ENCODE assay signal across 13 cellular contexts in genomic region chr11:61102667-61103491, GRCh38. TPM values are rescaled to one million over a fixed set of nuclear protein-coding genes. Genes with fewer than 3 reads are reported as not detected.
DNase-seq lines count a peak whose midpoint lies in the region; ATAC-seq and TF ChIP-seq lines count a peak whose summit lies in the region.
"Had no signal": no experiment of that assay in that cellular context is flagged by ENCODE, and none has a peak within 500 bp of the region (broad histone marks: within the 10 kb centered on the region; RNA-seq: fewer than 3 reads in every experiment).

No MANE protein-coding gene starts in this region.

- H3K4me1 ChIP-seq in Caco-2 = no peaks in the 10 kb centered on the region

- CTCF ChIA-PET in activated CD4-positive, alpha-beta memory T cell treated with anti-CD3 and anti-CD28 coated beads, Interleukin-2, amount 10 ng/mL, durations not matched to agents 7 days and 5 days (lab: Charles Lee) = interaction anchor here (0.9 to 2.2 kb wide), 6 partner anchors 9 to 133 kb away, joined by 3 to 16 read pairs (median 4); no protein-coding TSS in a partner anchor
- CTCF ChIA-PET in Caco-2 (lab: Charles Lee) = no interaction called here

- no peak overlapping the region for H3K4me3 ChIP-seq in Caco-2 (ENCODE audit: low read depth, low read length)

- no peaks in the 10 kb centered on the region for H3K27me3 Mint-ChIP-seq in activated CD4-positive, alpha-beta memory T cell treated with anti-CD3 and anti-CD28 coated beads, Interleukin-2, amount 10 ng/mL, durations not matched to agents 7 days and 5 days
- H3K27me3 Mint-ChIP-seq in glutamatergic neuron (ENCODE audit: unreplicated experiment) (peaks cover 3% of the 10 kb centered on the region), Caco-2 (ENCODE audit: insufficient read depth, unreplicated experiment) (no peaks in the 10 kb centered on the region)
- H3K27me3 Mint-ChIP-seq in stimulated activated naive B cell treated with anti-CD40 and anti-IgM and Interleukin-4, amounts not matched to agents 10 μg/mL and 1 μg/mL and 100 μg/mL, for 72 hours = no peaks in the 10 kb centered on the region
- H3K27me3 Mint-ChIP-seq: memory B cell had no signal

- peaks cover 43% of the 10 kb centered on the region for H3K4me1 Mint-ChIP-seq in activated CD4-positive, alpha-beta memory T cell treated with anti-CD3 and anti-CD28 coated beads, Interleukin-2, amount 10 ng/mL, durations not matched to agents 7 days and 5 days
- H3K4me1 Mint-ChIP-seq in glutamatergic neuron (ENCODE audit: low read depth, unreplicated experiment) (no peaks in the 10 kb centered on the region), Caco-2 (ENCODE audit: low read depth, unreplicated experiment) (no peaks in the 10 kb centered on the region)
- peaks cover 6 to 13% of the 10 kb centered on the region in 2 donors for H3K4me1 Mint-ChIP-seq in stimulated activated naive B cell treated with anti-CD40 and anti-IgM and Interleukin-4, amounts not matched to agents 10 μg/mL and 1 μg/mL and 100 μg/mL, for 72 hours

- DNase-seq in activated CD4-positive, CD25-positive, alpha-beta regulatory T cell (lab: John Stamatoyannopoulos, UW) = no peak
- peak; percentile 46 for DNase-seq in activated CD4-positive, alpha-beta memory T cell treated with anti-CD3 and anti-CD28 coated beads, Interleukin-2, amount 10 ng/mL, durations not matched to agents 7 days and 5 days
- DNase-seq in glutamatergic neuron = no peak
- no peak for DNase-seq in stimulated activated naive B cell treated with anti-CD40 and anti-IgM and Interleukin-4, amounts not matched to agents 10 μg/mL and 1 μg/mL and 100 μg/mL, for 72 hours
- DNase-seq in NCI-H2081 (lab: John Stamatoyannopoulos, UW) = no peak
- no peak for DNase-seq in Caco-2
- DNase-seq in sciatic nerve (ENCODE audit: low spot score) = no peak
- DNase-seq: Calu3, erythroblast had no signal

- ATAC-seq in activated CD4-positive, CD25-positive, alpha-beta regulatory T cell treated with anti-CD3 and anti-CD28 coated beads, Interleukin-2, amount 50 U/mL, for 24 hours = peak; percentile 44 to 52
- ATAC-seq in stimulated activated naive B cell treated with anti-CD40 and anti-IgM and Interleukin-4, amounts not matched to agents 10 μg/mL and 1 μg/mL and 100 μg/mL, for 72 hours (replicated peaks) = no peak
- no peak for ATAC-seq in sciatic nerve

- no TSS peak for BruUV-seq in Caco-2 (replicated peaks; lab: Mats Ljungman, UMichigan)

- no peak overlapping the region for H3K4me3 Mint-ChIP-seq in activated CD4-positive, alpha-beta memory T cell treated with anti-CD3 and anti-CD28 coated beads, Interleukin-2, amount 10 ng/mL, durations not matched to agents 7 days and 5 days
- H3K4me3 Mint-ChIP-seq in glutamatergic neuron (ENCODE audit: unreplicated experiment) (no peak overlapping the region), Caco-2 (ENCODE audit: unreplicated experiment) (no peak overlapping the region)
- peak overlapping the region; percentile 62 to 76 for H3K4me3 Mint-ChIP-seq in stimulated activated naive B cell treated with anti-CD40 and anti-IgM and Interleukin-4, amounts not matched to agents 10 μg/mL and 1 μg/mL and 100 μg/mL, for 72 hours

- intact Hi-C loops in Caco-2 (cut with micrococcal nuclease; ENCODE audit: unreplicated experiment) (no loop called here), sciatic nerve (cut with DNase I) (no loop called here)

- POLR2A ChIA-PET in activated CD4-positive, alpha-beta memory T cell treated with anti-CD3 and anti-CD28 coated beads, Interleukin-2, amount 10 ng/mL, durations not matched to agents 7 days and 5 days (lab: Charles Lee) = interaction anchor here (0.8 to 2.6 kb wide), 26 partner anchors 9 to 259 kb away, joined by 3 to 52 read pairs (median 6); partner anchors contain the start of genes CD6, CYB561A3 and TMEM138
- POLR2A ChIA-PET in Caco-2 (lab: Charles Lee) = no interaction called here

- H3K27me3 ChIP-seq in Caco-2 (replicated peaks; ENCODE audit: control insufficient read depth, insufficient read depth, low read length) = no peaks in the 10 kb centered on the region

- H3K36me3 ChIP-seq in Caco-2 (ENCODE audit: control insufficient read depth, insufficient read depth, low read length) = no peaks in the 10 kb centered on the region

- H3K27ac Mint-ChIP-seq in activated CD4-positive, alpha-beta memory T cell treated with anti-CD3 and anti-CD28 coated beads, Interleukin-2, amount 10 ng/mL, durations not matched to agents 7 days and 5 days = no peak overlapping the region
- H3K27ac Mint-ChIP-seq in glutamatergic neuron (ENCODE audit: unreplicated experiment) (peak overlapping the region; percentile 20), Caco-2 (ENCODE audit: unreplicated experiment) (no peak overlapping the region)
- H3K27ac Mint-ChIP-seq in stimulated activated naive B cell treated with anti-CD40 and anti-IgM and Interleukin-4, amounts not matched to agents 10 μg/mL and 1 μg/mL and 100 μg/mL, for 72 hours = peak overlapping the region; percentile 82
- H3K27ac Mint-ChIP-seq: memory B cell had no signal

- peaks cover 56% of the 10 kb centered on the region for H3K36me3 Mint-ChIP-seq in activated CD4-positive, alpha-beta memory T cell treated with anti-CD3 and anti-CD28 coated beads, Interleukin-2, amount 10 ng/mL, durations not matched to agents 7 days and 5 days (ENCODE audit: low read depth)
- H3K36me3 Mint-ChIP-seq in glutamatergic neuron (ENCODE audit: unreplicated experiment) = no peaks in the 10 kb centered on the region
- H3K36me3 Mint-ChIP-seq in stimulated activated naive B cell treated with anti-CD40 and anti-IgM and Interleukin-4, amounts not matched to agents 10 μg/mL and 1 μg/mL and 100 μg/mL, for 72 hours = no peaks in the 10 kb centered on the region
- H3K36me3 Mint-ChIP-seq in Caco-2 (ENCODE audit: insufficient read depth, unreplicated experiment) = no peaks in the 10 kb centered on the region

- H3K9me3 ChIP-seq in Caco-2 = no peaks in the 10 kb centered on the region

- no peaks in the 10 kb centered on the region for H3K9me3 Mint-ChIP-seq in activated CD4-positive, alpha-beta memory T cell treated with anti-CD3 and anti-CD28 coated beads, Interleukin-2, amount 10 ng/mL, durations not matched to agents 7 days and 5 days
- H3K9me3 Mint-ChIP-seq in glutamatergic neuron (ENCODE audit: unreplicated experiment) (no peaks in the 10 kb centered on the region), Caco-2 (ENCODE audit: unreplicated experiment) (no peaks in the 10 kb centered on the region)
- H3K9me3 Mint-ChIP-seq in stimulated activated naive B cell treated with anti-CD40 and anti-IgM and Interleukin-4, amounts not matched to agents 10 μg/mL and 1 μg/mL and 100 μg/mL, for 72 hours = no peaks in the 10 kb centered on the region
- H3K9me3 Mint-ChIP-seq: memory B cell had no signal

- TF ChIP-seq CTCF in glutamatergic neuron (IDR thresholded peaks at IDR 0.05; ENCODE audit: partially characterized antibody, unreplicated experiment) = no peak
- TF ChIP-seq CTCF in Caco-2 (IDR thresholded peaks at IDR 0.05; ENCODE audit: insufficient read depth in 1 of 2, low read depth in 1 of 2, low read length in 1 of 2, severe bottlenecking in 1 of 2, unreplicated experiment in 1 of 2) = no peak

RNA-seq across cellular contexts. Expression of gene CD5, which starts 0.6 kb away (rescaled TPM):
- total RNA-seq in activated CD4-positive, alpha-beta memory T cell treated with anti-CD3 and anti-CD28 coated beads, Interleukin-2, amount 10 ng/mL, durations not matched to agents 7 days and 5 days = 100 to 1,000 TPM; 359 to 373 TPM
- total RNA-seq in glutamatergic neuron (ENCODE audit: unreplicated experiment) = not detected
- not detected in 2 replicates for total RNA-seq in Caco-2 (2022)
- 1.3 TPM for total RNA-seq in sciatic nerve
- total RNA-seq: bronchial epithelial cell, Calu3, OCI-LY7 had no signal

RNA-seq across cellular contexts. Expression of gene VPS37C, which starts 58.3 kb away (rescaled TPM):
- 1 to 10 TPM; 6.1 to 7.5 TPM for total RNA-seq in activated CD4-positive, alpha-beta memory T cell treated with anti-CD3 and anti-CD28 coated beads, Interleukin-2, amount 10 ng/mL, durations not matched to agents 7 days and 5 days
- 27.1 TPM for total RNA-seq in glutamatergic neuron (ENCODE audit: unreplicated experiment)
- 36.0 and 36.3 TPM in 2 replicates for total RNA-seq in Caco-2 (2022)
- total RNA-seq in sciatic nerve = 23.1 TPM

Comparison
In these comparisons a context has a peak if more than half of its experiments do, and no peak if none do; other contexts are left out.
1. ATAC-seq: peak in activated CD4-positive, CD25-positive, alpha-beta regulatory T cell treated with anti-CD3 and anti-CD28 coated beads, Interleukin-2, amount 50 U/mL, for 24 hours (2 of 2); none in stimulated activated naive B cell treated with anti-CD40 and anti-IgM and Interleukin-4, amounts not matched to agents 10 μg/mL and 1 μg/mL and 100 μg/mL, for 72 hours (0 of 2) and sciatic nerve (single experiment).
2. H3K27ac Mint-ChIP-seq: peak in glutamatergic neuron (single experiment) and stimulated activated naive B cell treated with anti-CD40 and anti-IgM and Interleukin-4, amounts not matched to agents 10 μg/mL and 1 μg/mL and 100 μg/mL, for 72 hours (single experiment); none in activated CD4-positive, alpha-beta memory T cell treated with anti-CD3 and anti-CD28 coated beads, Interleukin-2, amount 10 ng/mL, durations not matched to agents 7 days and 5 days (single experiment) and Caco-2 (single experiment).
3. H3K4me3 Mint-ChIP-seq: peak in stimulated activated naive B cell treated with anti-CD40 and anti-IgM and Interleukin-4, amounts not matched to agents 10 μg/mL and 1 μg/mL and 100 μg/mL, for 72 hours (2 of 2); none in activated CD4-positive, alpha-beta memory T cell treated with anti-CD3 and anti-CD28 coated beads, Interleukin-2, amount 10 ng/mL, durations not matched to agents 7 days and 5 days (single experiment), glutamatergic neuron (single experiment) and Caco-2 (single experiment).
4. RNA of gene CD5, which starts 0.6 kb away (total RNA-seq): 359 to 373 TPM in activated CD4-positive, alpha-beta memory T cell treated with anti-CD3 and anti-CD28 coated beads, Interleukin-2, amount 10 ng/mL, durations not matched to agents 7 days and 5 days; 1.3 TPM in sciatic nerve (single experiment), not detected in glutamatergic neuron (single experiment) and not detected in Caco-2; every median in the first group is over 100 times any median in the second.